ENCODE assay signal across 28 cellular contexts in genomic region chr5:173850664-173851063, GRCh38. TPM values are rescaled to one million over a fixed set of nuclear protein-coding genes. Genes with fewer than 3 reads are reported as not detected.
DNase-seq lines count a peak whose midpoint lies in the region; TF ChIP-seq lines count a peak whose summit lies in the region.
"Had no signal": no experiment of that assay in that cellular context is flagged by ENCODE, and none has a peak within 500 bp of the region (broad histone marks: within the 10 kb centered on the region; RNA-seq: fewer than 3 reads in every experiment).

No MANE protein-coding gene starts in this region.

- TF ChIP-seq CTCF in endothelial cell (IDR thresholded peaks at IDR 0.05; ENCODE audit: unreplicated experiment), result no peak
- no peak for TF ChIP-seq CTCF in transverse colon (IDR thresholded peaks at IDR 0.05)
- no peak for TF ChIP-seq CTCF in testis (IDR thresholded peaks at IDR 0.05)
- TF ChIP-seq CTCF in foreskin fibroblast (IDR thresholded peaks at IDR 0.05; ENCODE audit: low read depth, low read length), result no peak

- 36 to 82% methylated on average over 3 to 6 of the region's 6 CpGs for WGBS in transverse colon (ENCODE audit: low coverage in 1 of 2), 2 donors
- 45 to 53% methylated on average over 6 of the region's 6 CpGs for WGBS in testis, 2 donors

- peaks cover 0 to 6% of the 10 kb centered on the region in 2 donors for H3K9me3 ChIP-seq in transverse colon
- H3K9me3 ChIP-seq in testis, result no peaks in the 10 kb centered on the region
- H3K9me3 ChIP-seq: HAP-1 had no signal

- H3K36me3 ChIP-seq in transverse colon, result no peaks in the 10 kb centered on the region
- H3K36me3 ChIP-seq in testis (ENCODE audit: low read depth, missing control alignments), result no peaks in the 10 kb centered on the region
- H3K36me3 ChIP-seq: HAP-1, MG63, Peyer's patch had no signal

- H3K27me3 Mint-ChIP-seq in endothelial cell (ENCODE audit: unreplicated experiment), result no peaks in the 10 kb centered on the region

- H3K27ac ChIP-seq in transverse colon (no peak overlapping the region), testis (no peak overlapping the region)
- H3K27ac ChIP-seq: A549, Peyer's patch, SK-N-MC had no signal

- no peak for TF ChIP-seq EP300 in transverse colon (IDR thresholded peaks at IDR 0.05; ENCODE audit: low read depth)

- H3K4me1 Mint-ChIP-seq in endothelial cell (ENCODE audit: unreplicated experiment), result peaks cover 25% of the 10 kb centered on the region

- H3K27ac Mint-ChIP-seq in endothelial cell (ENCODE audit: unreplicated experiment), result peak overlapping the region; percentile 54
- H3K27ac Mint-ChIP-seq: CD8-positive, alpha-beta T cell; HFFc6 had no signal

- no peak overlapping the region for H3K4me3 ChIP-seq in transverse colon
- H3K4me3 ChIP-seq in testis, result no peak overlapping the region
- no peak overlapping the region for H3K4me3 ChIP-seq in foreskin fibroblast (ENCODE audit: low read depth in 1 of 2, low read length in 2 of 2)
- H3K4me3 ChIP-seq: A549, HAP-1, MG63, Peyer's patch, SK-N-MC had no signal

- in situ Hi-C loops in transverse colon (cut with MboI; ENCODE audit: low pct_ligation_motif_present in 1 of 4, low pct_unique_long_range_greater_than_20kb in 1 of 4, low sequenced_read_pairs in 3 of 4), result no loop called here

- peaks cover 4% of the 10 kb centered on the region for H3K9me3 Mint-ChIP-seq in endothelial cell (ENCODE audit: unreplicated experiment)

- no peak overlapping the region for H3K4me3 Mint-ChIP-seq in endothelial cell (ENCODE audit: unreplicated experiment)
- H3K4me3 Mint-ChIP-seq: CD8-positive, alpha-beta T cell; HFFc6 had no signal

- intact Hi-C loops in transverse colon (cut with DNase I; ENCODE audit: low total_unique reads) (no loop called here), testis (cut with DNase I; ENCODE audit: low total_unique reads) (no loop called here)

- peak; percentile 76 for DNase-seq in OCI-M1 (lab: John Stamatoyannopoulos, UW)
- peak; percentile 33 for DNase-seq in UCSD-AML1 (lab: John Stamatoyannopoulos, UW; ENCODE audit: unreplicated experiment)
- DNase-seq in endothelial cell (ENCODE audit: low spot score), result no peak
- DNase-seq in transverse colon, result no peak
- DNase-seq in testis, result no peak
- DNase-seq in activated CD8-positive, alpha-beta memory T cell treated with anti-CD3 and anti-CD28 coated beads, Interleukin-2, amount 50 U/mL, for 48 hours, result no peak
- no peak for DNase-seq in foreskin fibroblast
- DNase-seq: AML-193; C1 segment of cervical spinal cord; CD8-positive, alpha-beta T cell; DMS 273 treated with DMSO at 0.1 percent for 48 hours; DMS79; EL; GF-D8; GOT3; HFFc6; KG1; MG63; NCI-H1105 treated with DMSO at 0.1 percent for 48 hours; NCI-H146; NCI-H2029; NCI-H2227 treated with DMSO at 0.1 percent for 48 hours; NCI-H526 treated with DMSO at 0.1 percent for 48 hours; Peyer's patch; SHP77 treated with DMSO at 0.1 percent for 48 hours had no signal

- TF ChIP-seq POLR2A in transverse colon (IDR thresholded peaks at IDR 0.05) (no peak), testis (IDR thresholded peaks at IDR 0.05) (no peak)

- peaks cover 9% of the 10 kb centered on the region for H3K36me3 Mint-ChIP-seq in endothelial cell (ENCODE audit: low read depth, unreplicated experiment)
- H3K36me3 Mint-ChIP-seq: CD8-positive, alpha-beta T cell had no signal

- no peaks in the 10 kb centered on the region for H3K27me3 ChIP-seq in transverse colon
- H3K27me3 ChIP-seq in testis, result no peaks in the 10 kb centered on the region
- H3K27me3 ChIP-seq: MG63, Peyer's patch had no signal

- no peaks in the 10 kb centered on the region for H3K4me1 ChIP-seq in transverse colon
- no peaks in the 10 kb centered on the region for H3K4me1 ChIP-seq in testis
- H3K4me1 ChIP-seq: HAP-1 had no signal

RNA-seq across cellular contexts. Expression of gene CPEB4, which starts 37.5 kb away (rescaled TPM):
- 19.5 TPM for total RNA-seq in endothelial cell (ENCODE audit: unreplicated experiment)
- 10 to 100 TPM; 23.6 to 67.7 (median 36.5) TPM for total RNA-seq in transverse colon
- total RNA-seq in testis, result 10 to 100 TPM; 52.9 to 64.4 TPM
- polyA plus RNA-seq in testis (ENCODE audit: insufficient read depth, low read depth, low replicate concordance), result 29.4 TPM

Comparison
In these comparisons a context has a peak if more than half of its experiments do, and no peak if none do; other contexts are left out.
1. DNase-seq: peak in OCI-M1 (single experiment) and UCSD-AML1 (single experiment); none in endothelial cell (single experiment), transverse colon (single experiment), testis (single experiment), activated CD8-positive, alpha-beta memory T cell treated with anti-CD3 and anti-CD28 coated beads, Interleukin-2, amount 50 U/mL, for 48 hours (single experiment) and foreskin fibroblast (0 of 2).